ENCODE assay signal across 23 cellular contexts in the genomic region with DNA sequence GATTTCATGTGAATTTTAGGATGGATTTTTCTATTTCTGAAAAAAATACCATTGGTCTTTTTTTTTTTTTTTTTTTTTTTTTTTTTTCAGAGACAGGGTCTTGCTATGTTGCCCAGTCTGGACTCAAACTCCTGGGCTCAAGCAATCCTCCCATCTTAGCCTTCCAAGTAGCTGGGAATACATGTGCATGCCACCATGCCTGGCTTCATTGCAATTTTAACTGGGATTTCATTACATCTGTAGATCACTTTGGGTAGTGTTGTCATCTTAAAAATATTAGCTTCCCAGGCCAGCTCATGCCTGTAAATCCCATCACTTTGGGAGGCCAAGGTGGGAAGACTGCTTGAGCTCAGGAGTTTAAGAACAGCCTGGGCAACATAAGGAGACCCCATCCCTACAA. TPM values are rescaled to one million over a fixed set of nuclear protein-coding genes. Genes with fewer than 3 reads are reported as not detected.
DNase-seq lines count a peak whose midpoint lies in the region; ATAC-seq, FAIRE-seq and TF ChIP-seq lines count a peak whose summit lies in the region.
"Had no signal": no experiment of that assay in that cellular context is flagged by ENCODE, and none has a peak within 500 bp of the region (broad histone marks: within the 10 kb centered on the region; RNA-seq: fewer than 3 reads in every experiment).

No MANE protein-coding gene starts in this region.

- no peak for ATAC-seq in HepG2
- ATAC-seq in right lobe of liver = no peak
- no peak for ATAC-seq in K562
- ATAC-seq in effector memory CD8-positive, alpha-beta T cell (replicated peaks) = no peak
- ATAC-seq: A549, GM12878, GM23338 had no signal

- H3K36me3 Mint-ChIP-seq in effector memory CD8-positive, alpha-beta T cell (ENCODE audit: insufficient read depth) = peaks cover 6% of the 10 kb centered on the region
- H3K36me3 Mint-ChIP-seq: CD4-positive, alpha-beta memory T cell had no signal

- H2AFZ ChIP-seq in HepG2 (ENCODE audit: low read length) (no peak overlapping the region), K562 (ENCODE audit: low read depth, low read length) (no peak overlapping the region), smooth muscle cell (ENCODE audit: low read depth) (no peak overlapping the region)
- H2AFZ ChIP-seq: GM23338 had no signal

- no peak for TF ChIP-seq RAD21 in HepG2 (CRISPR knock-in tag; IDR thresholded peaks at IDR 0.05)
- no peak for TF ChIP-seq RAD21 in K562 (CRISPR knock-in tag; conservative IDR thresholded peaks at IDR 0.05 in 1 of 2, IDR thresholded peaks at IDR 0.05 in 1 of 2)

- H3K9ac ChIP-seq in HepG2 (ENCODE audit: insufficient read depth, low read depth, low read length) = no peak overlapping the region
- H3K9ac ChIP-seq in K562 (ENCODE audit: insufficient read depth in 1 of 2, low read depth in 2 of 2, low read length in 2 of 2) = no peak overlapping the region
- H3K9ac ChIP-seq in smooth muscle cell (ENCODE audit: low read depth) = no peak overlapping the region
- H3K9ac ChIP-seq: BLaER1 had no signal

- no peak for TF ChIP-seq POLR2A in HepG2 (IDR thresholded peaks at IDR 0.05; ENCODE audit: insufficient read depth in 1 of 2, low read depth in 2 of 2, low read length in 2 of 2)
- TF ChIP-seq POLR2A in right lobe of liver (IDR thresholded peaks at IDR 0.05) = no peak
- TF ChIP-seq POLR2A in K562 (conservative IDR thresholded peaks at IDR 0.05) = no peak
- no peak for TF ChIP-seq POLR2A in vagina (IDR thresholded peaks at IDR 0.05)

- no peak for DNase-seq in HepG2 (ENCODE audit: low spot score)
- DNase-seq in right lobe of liver = no peak
- no peak for DNase-seq in K562 (ENCODE audit: extremely low read depth in 1 of 4, low spot score in 3 of 4)
- peak; percentile 5 for DNase-seq in mesenteric fat pad (ENCODE audit: low spot score)
- DNase-seq in smooth muscle cell (lab: John Stamatoyannopoulos, UW; ENCODE audit: unreplicated experiment) = no peak
- no peak for DNase-seq in effector memory CD8-positive, alpha-beta T cell
- no peak for DNase-seq in vagina (ENCODE audit: extremely low spot score in 2 of 2)
- no peak for DNase-seq in stimulated activated CD4-positive, alpha-beta T cell treated with anti-CD3 and anti-CD28 coated beads, Interleukin-15, amount 100 ng/mL, for 24 hours
- DNase-seq: CD4-positive, alpha-beta memory T cell; DMS153; DMS79 treated with DMSO at 0.1 percent for 48 hours; EL; HCEC 1CT; IMR-90; KBM-7 had no signal

- in situ Hi-C loops in HepG2 (cut with HindIII; ENCODE audit: extremely low pct_ligation_motif_present, low pct_unique_long_range_greater_than_20kb) = no loop called here
- in situ Hi-C loops in K562 (cut with MboI) = no loop called here

- H3K9me3 Mint-ChIP-seq in effector memory CD8-positive, alpha-beta T cell = no peaks in the 10 kb centered on the region
- H3K9me3 Mint-ChIP-seq: CD14-positive monocyte; CD4-positive, alpha-beta memory T cell had no signal

- H3K79me2 ChIP-seq in HepG2 (ENCODE audit: insufficient read depth, low read length) (no peaks in the 10 kb centered on the region), K562 (ENCODE audit: control insufficient read depth, insufficient read depth, low read length) (no peaks in the 10 kb centered on the region), smooth muscle cell (ENCODE audit: low read depth) (peaks cover 22% of the 10 kb centered on the region)

- H4K20me1 ChIP-seq in HepG2 (ENCODE audit: insufficient read depth, low read length) = no peaks in the 10 kb centered on the region
- no peaks in the 10 kb centered on the region; the same call in 1 of the 2 replicates for H4K20me1 ChIP-seq in K562 (replicated peaks; ENCODE audit: control insufficient read depth, insufficient read depth, low read length)
- peaks cover 6% of the 10 kb centered on the region for H4K20me1 ChIP-seq in smooth muscle cell (ENCODE audit: low read depth)
- H4K20me1 ChIP-seq: BLaER1 had no signal

- H3K9me1 ChIP-seq in K562 (ENCODE audit: control insufficient read depth, insufficient read depth, low read length) = no peaks in the 10 kb centered on the region

- H3K27ac Mint-ChIP-seq in effector memory CD8-positive, alpha-beta T cell = no peak overlapping the region
- H3K27ac Mint-ChIP-seq: CD14-positive monocyte, GM23338 had no signal

- peaks cover 20 to 23% of the 10 kb centered on the region in 2 donors for H3K4me1 Mint-ChIP-seq in effector memory CD8-positive, alpha-beta T cell (ENCODE audit: low read depth in 2 of 2)

- POLR2A ChIA-PET in HepG2 (lab: Yijun Ruan, JAX) = interaction anchor here (0.7 kb wide), 1 partner anchor 12 kb away, joined by 3 read pairs; no protein-coding TSS in a partner anchor
- POLR2A ChIA-PET in K562 (lab: Yijun Ruan, JAX) = no interaction called here

- CTCF ChIA-PET in HepG2 (lab: Yijun Ruan, JAX; ENCODE audit: low intra/inter-chr PET ratio, low total read pairs) = no interaction called here
- CTCF ChIA-PET in K562 (lab: Yijun Ruan, JAX; ENCODE audit: low intra/inter-chr PET ratio) = interaction anchor here (0.6 kb wide), 1 partner anchor 236 kb away, joined by 3 read pairs; a partner anchor contains a TSS

- H3K9me3 ChIP-seq in HepG2 (ENCODE audit: low read length) = no peaks in the 10 kb centered on the region
- no peaks in the 10 kb centered on the region for H3K9me3 ChIP-seq in right lobe of liver
- no peaks in the 10 kb centered on the region for H3K9me3 ChIP-seq in K562 (replicated peaks; ENCODE audit: control insufficient read depth, insufficient read depth, low read depth, low read length)
- H3K9me3 ChIP-seq in smooth muscle cell (replicated peaks; ENCODE audit: low read depth) = no peaks in the 10 kb centered on the region
- H3K9me3 ChIP-seq in vagina = no peaks in the 10 kb centered on the region
- H3K9me3 ChIP-seq: A549 had no signal

- TF ChIP-seq CTCF in HepG2 (CRISPR knock-in tag; IDR thresholded peaks at IDR 0.05) (no peak), right lobe of liver (IDR thresholded peaks at IDR 0.05) (no peak), K562 (IDR thresholded peaks at IDR 0.05 in 2 of 3, conservative IDR thresholded peaks at IDR 0.05 in 1 of 3; ENCODE audit: insufficient read depth in 2 of 3, low read depth in 1 of 3, low read length in 3 of 3) (no peak), smooth muscle cell (IDR thresholded peaks at IDR 0.05; ENCODE audit: borderline replicate concordance, insufficient read depth, poor library complexity, severe bottlenecking) (no peak), vagina (IDR thresholded peaks at IDR 0.05) (no peak)

- no peak overlapping the region for H3K4me3 ChIP-seq in HepG2 (replicated peaks in 1 of 3; ENCODE audit: insufficient read depth in 1 of 3, low read depth in 2 of 3, low read length in 3 of 3)
- no peak overlapping the region for H3K4me3 ChIP-seq in right lobe of liver
- H3K4me3 ChIP-seq in K562 = no peak overlapping the region
- H3K4me3 ChIP-seq in smooth muscle cell = no peak overlapping the region
- H3K4me3 ChIP-seq in vagina = no peak overlapping the region
- H3K4me3 ChIP-seq: A549, BLaER1, GM12878, GM23338 had no signal

- BruUV-seq in HepG2 (replicated peaks; lab: Mats Ljungman, UMichigan) (no TSS peak), K562 (replicated peaks; lab: Mats Ljungman, UMichigan) (no TSS peak)

- intact Hi-C loops in HepG2 (cut with micrococcal nuclease; ENCODE audit: unreplicated experiment) = no loop called here
- intact Hi-C loops in right lobe of liver (cut with DNase I) = no loop called here
- intact Hi-C loops in K562 (cut with micrococcal nuclease) = loop anchor here (10.0 kb wide), 1 partner anchor 243 kb away; no protein-coding TSS in a partner anchor
- intact Hi-C loops in vagina (cut with DNase I) = loop anchor here (5.0 to 10.0 kb wide), 2 partner anchors 53 to 235 kb away; a partner anchor contains a TSS

- peaks cover 21% of the 10 kb centered on the region for H3F3A ChIP-seq in smooth muscle cell (ENCODE audit: low read depth)

- H3K27me3 ChIP-seq in HepG2 (ENCODE audit: control insufficient read depth in 1 of 2, insufficient read depth in 2 of 2, low read length in 2 of 2) = no peaks in the 10 kb centered on the region
- no peaks in the 10 kb centered on the region for H3K27me3 ChIP-seq in right lobe of liver
- no peaks in the 10 kb centered on the region for H3K27me3 ChIP-seq in K562 (ENCODE audit: control insufficient read depth in 2 of 2, insufficient read depth in 2 of 2, low read length in 2 of 2)
- no peaks in the 10 kb centered on the region for H3K27me3 ChIP-seq in smooth muscle cell (ENCODE audit: low read depth)
- H3K27me3 ChIP-seq in vagina = no peaks in the 10 kb centered on the region
- H3K27me3 ChIP-seq: BLaER1 had no signal

- H3K4me2 ChIP-seq in HepG2 (ENCODE audit: low read depth, low read length) (no peak overlapping the region), K562 (ENCODE audit: insufficient read depth, low read length) (no peak overlapping the region), smooth muscle cell (no peak overlapping the region)
- H3K4me2 ChIP-seq: A549, BLaER1, GM23338 had no signal

- no peak overlapping the region for H3K4me3 Mint-ChIP-seq in effector memory CD8-positive, alpha-beta T cell
- H3K4me3 Mint-ChIP-seq: CD14-positive monocyte; CD4-positive, alpha-beta memory T cell; GM23338 had no signal

- H3K27ac ChIP-seq in HepG2 (ENCODE audit: extremely low read length, insufficient read depth, low read length) = no peak overlapping the region
- H3K27ac ChIP-seq in right lobe of liver = no peak overlapping the region
- no peak overlapping the region for H3K27ac ChIP-seq in K562 (ENCODE audit: extremely low read depth, low read depth, low read length)
- H3K27ac ChIP-seq in smooth muscle cell (ENCODE audit: low read depth) = peak overlapping the region; percentile 94
- H3K27ac ChIP-seq in vagina = no peak overlapping the region
- H3K27ac ChIP-seq: 22Rv1, BLaER1, HL-60 had no signal

- no peaks in the 10 kb centered on the region for H3K27me3 Mint-ChIP-seq in effector memory CD8-positive, alpha-beta T cell
- H3K27me3 Mint-ChIP-seq: CD4-positive, alpha-beta memory T cell had no signal

- no peak for FAIRE-seq in HepG2 (lab: Jason Lieb, UNC)
- FAIRE-seq in K562 (lab: Jason Lieb, UNC) = no peak
- FAIRE-seq: A549, GM12878, H54 had no signal

- H3K4me1 ChIP-seq in HepG2 (ENCODE audit: insufficient read depth, low read length) (peaks cover 52% of the 10 kb centered on the region), right lobe of liver (peaks cover 0 to 16% (median 8%) of the 10 kb centered on the region in 4 donors), K562 (replicated peaks in 1 of 2; ENCODE audit: control insufficient read depth in 2 of 2, insufficient read depth in 2 of 2, low read length in 2 of 2) (peaks cover 25 to 34% of the 10 kb centered on the region in 2 experiments), smooth muscle cell (ENCODE audit: low read depth) (peaks cover 32% of the 10 kb centered on the region), vagina (peaks cover 60% of the 10 kb centered on the region)

- H3K36me3 ChIP-seq in HepG2 (replicated peaks in 1 of 2; ENCODE audit: control insufficient read depth in 1 of 2, insufficient read depth in 2 of 2, low read length in 2 of 2) (no peaks in the 10 kb centered on the region), right lobe of liver (no peaks in the 10 kb centered on the region), K562 (ENCODE audit: control insufficient read depth, insufficient read depth, low read length) (no peaks in the 10 kb centered on the region), smooth muscle cell (ENCODE audit: low read depth) (no peaks in the 10 kb centered on the region), vagina (no peaks in the 10 kb centered on the region)
- H3K36me3 ChIP-seq: BLaER1 had no signal

- TF ChIP-seq EP300 in HepG2 (IDR thresholded peaks at IDR 0.05; ENCODE audit: low read depth in 2 of 2, low read length in 2 of 2) = no peak
- TF ChIP-seq EP300 in HepG2 (CRISPR knock-in tag; IDR thresholded peaks at IDR 0.05; ENCODE audit: borderline replicate concordance) = no peak
- no peak for TF ChIP-seq EP300 in K562 (IDR thresholded peaks at IDR 0.05; ENCODE audit: low read length)

RNA-seq across cellular contexts. Expression of a gene that starts 54.8 kb away (rescaled TPM):
- 4.5 and 4.7 TPM in 2 replicates for total RNA-seq in HepG2 (2016; rRNA removed; fragmentation: Illumina TruSeq; extraction: Trizol)
- 1.0 and 1.2 TPM in 2 replicates for total RNA-seq in HepG2 (2016; cell fraction: cytosol; rRNA removed; fragmentation: Illumina TruSeq; extraction: Trizol; ENCODE audit: low read depth)
- 3.8 and 3.9 TPM in 2 replicates for total RNA-seq in HepG2 (2016; cell fraction: insoluble cytoplasmic fraction; rRNA removed; fragmentation: Illumina TruSeq; extraction: Trizol)
- 2.5 and 3.4 TPM in 2 replicates for total RNA-seq in HepG2 (2016; cell fraction: membrane; rRNA removed; fragmentation: Illumina TruSeq; extraction: Trizol)
- total RNA-seq in HepG2 (2016; cell fraction: nucleus; rRNA removed; fragmentation: Illumina TruSeq; extraction: Trizol) = 4.6 and 5.4 TPM in 2 replicates
- 7.4 and 9.1 TPM in 2 replicates for polyA plus RNA-seq in HepG2 (2011; rRNA removed)
- 4.5 and 4.8 TPM in 2 replicates for polyA plus RNA-seq in HepG2 (2011; cell fraction: cytosol; rRNA removed)
- 16.8 and 18.7 TPM in 2 replicates for polyA plus RNA-seq in HepG2 (2011; cell fraction: nucleus; rRNA removed)
- polyA plus RNA-seq in HepG2 (2012) = 5.5 and 5.7 TPM in 2 replicates
- polyA plus RNA-seq in HepG2 (2016; cell fraction: cytosol; fragmentation: Illumina TruSeq; extraction: Trizol; ENCODE audit: low read depth) = 0.55 and 0.60 TPM in 2 replicates
- 2.0 and 3.7 TPM in 2 replicates for polyA plus RNA-seq in HepG2 (2016; cell fraction: insoluble cytoplasmic fraction; fragmentation: Illumina TruSeq; extraction: Trizol; ENCODE audit: low read depth)
- 1.2 and 1.4 TPM in 2 replicates for polyA plus RNA-seq in HepG2 (2016; cell fraction: membrane; fragmentation: Illumina TruSeq; extraction: Trizol; ENCODE audit: low read depth)
- 8.1 and 9.2 TPM in 2 replicates for polyA plus RNA-seq in HepG2 (2016; cell fraction: nucleus; fragmentation: Illumina TruSeq; extraction: Trizol; ENCODE audit: insufficient read depth, low read depth)
- 15.0 and 27.1 TPM in 2 replicates for polyA minus RNA-seq in HepG2 (2011; rRNA and poly(A)+ RNA removed; ENCODE audit: low replicate concordance)
- 4.9 and 5.5 TPM in 2 replicates for polyA minus RNA-seq in HepG2 (2011; cell fraction: cytosol; rRNA and poly(A)+ RNA removed)
- polyA minus RNA-seq in HepG2 (2011; cell fraction: nucleus; rRNA and poly(A)+ RNA removed) = 9.8 and 14.0 TPM in 2 replicates
- 10 to 100 TPM; 13.5 to 21.2 (median 16.0) TPM for total RNA-seq in right lobe of liver
- 26.4 and 33.5 TPM in 2 replicates for total RNA-seq in K562 (2011; cell fraction: chromatin; rRNA removed; ENCODE audit: low replicate concordance)
- 13.0 and 15.5 TPM in 2 replicates for total RNA-seq in K562 (2011; cell fraction: nucleolus; rRNA removed)
- total RNA-seq in K562 (2011; cell fraction: nucleoplasm; rRNA removed) = 17.5 and 22.1 TPM in 2 replicates
- total RNA-seq in K562 (2014; rRNA removed) = 2.0 and 3.1 TPM in 2 replicates
- 1.8 and 2.5 TPM in 2 replicates for total RNA-seq in K562 (2014; rRNA removed; fragmentation: Illumina TruSeq; extraction: Trizol)
- 2.5 and 3.2 TPM in 2 replicates for total RNA-seq in K562 (2015; rRNA removed; fragmentation: Illumina TruSeq; extraction: Trizol)
- 4.8 and 6.0 TPM in 2 replicates for total RNA-seq in K562 (2021)
- 3.7 and 5.7 TPM in 2 replicates for polyA plus RNA-seq in K562 (2011; rRNA removed)
- polyA plus RNA-seq in K562 (2011; cell fraction: cytosol; rRNA removed) = 3.4 and 4.4 TPM in 2 replicates
- polyA plus RNA-seq in K562 (2011; cell fraction: nucleus; rRNA removed) = 9.0 and 14.2 TPM in 2 replicates
- polyA plus RNA-seq in K562 (2012) = 4.5 and 5.8 TPM in 2 replicates
- 3.8 and 4.4 TPM in 2 replicates for polyA plus RNA-seq in K562 (2014; fragmentation: Illumina TruSeq; extraction: Trizol)
- polyA plus RNA-seq in K562 (2014; fragmentation: Nextera tagmentation; extraction: Ambion mirVana) = under 1 TPM; 0.07 to 0.42 TPM
- 2.3 and 4.4 TPM in 2 replicates for polyA plus RNA-seq in K562 (2014; rRNA removed)
- 6.1 and 6.7 TPM in 2 replicates for polyA minus RNA-seq in K562 (2011; rRNA and poly(A)+ RNA removed)
- 2.1 and 6.0 TPM in 2 replicates for polyA minus RNA-seq in K562 (2011; cell fraction: cytosol; rRNA and poly(A)+ RNA removed)
- polyA minus RNA-seq in K562 (2011; cell fraction: nucleus; rRNA and poly(A)+ RNA removed) = 6.7 and 7.8 TPM in 2 replicates
- total RNA-seq in mesenteric fat pad = 43.7 TPM
- total RNA-seq in smooth muscle cell = 27.0 and 27.3 TPM in 2 replicates
- 20.3 and 37.9 TPM in 2 replicates for polyA plus RNA-seq in smooth muscle cell
- total RNA-seq in vagina = 88.6 TPM

RNA-seq across cellular contexts. Expression of a gene that starts 55.3 kb away (rescaled TPM):
- total RNA-seq in HepG2 (2016; rRNA removed; fragmentation: Illumina TruSeq; extraction: Trizol) = 0.53 and 0.73 TPM in 2 replicates
- under 0.01 and 0.35 TPM in 2 replicates for total RNA-seq in HepG2 (2016; cell fraction: cytosol; rRNA removed; fragmentation: Illumina TruSeq; extraction: Trizol; ENCODE audit: low read depth)
- 0.24 and 1.0 TPM in 2 replicates for total RNA-seq in HepG2 (2016; cell fraction: insoluble cytoplasmic fraction; rRNA removed; fragmentation: Illumina TruSeq; extraction: Trizol)
- total RNA-seq in HepG2 (2016; cell fraction: membrane; rRNA removed; fragmentation: Illumina TruSeq; extraction: Trizol) = 0.24 and 0.53 TPM in 2 replicates
- total RNA-seq in HepG2 (2016; cell fraction: nucleus; rRNA removed; fragmentation: Illumina TruSeq; extraction: Trizol) = 0.31 and 1.1 TPM in 2 replicates
- polyA plus RNA-seq in HepG2 (2011; rRNA removed) = 0.54 and 0.87 TPM in 2 replicates
- 0.21 TPM in 2 replicates for polyA plus RNA-seq in HepG2 (2011; cell fraction: cytosol; rRNA removed)
- polyA plus RNA-seq in HepG2 (2011; cell fraction: nucleus; rRNA removed) = 1.6 and 2.3 TPM in 2 replicates
- 1.1 and 1.8 TPM in 2 replicates for polyA plus RNA-seq in HepG2 (2012)
- not detected in 2 replicates for polyA plus RNA-seq in HepG2 (2016; cell fraction: cytosol; fragmentation: Illumina TruSeq; extraction: Trizol; ENCODE audit: low read depth)
- 0.37 TPM in 1 of 2 replicates, not detected in the other for polyA plus RNA-seq in HepG2 (2016; cell fraction: insoluble cytoplasmic fraction; fragmentation: Illumina TruSeq; extraction: Trizol; ENCODE audit: low read depth)
- not detected in 2 replicates for polyA plus RNA-seq in HepG2 (2016; cell fraction: membrane; fragmentation: Illumina TruSeq; extraction: Trizol; ENCODE audit: low read depth)
- 0.95 and 2.5 TPM in 2 replicates for polyA plus RNA-seq in HepG2 (2016; cell fraction: nucleus; fragmentation: Illumina TruSeq; extraction: Trizol; ENCODE audit: insufficient read depth, low read depth)
- polyA minus RNA-seq in HepG2 (2011; rRNA and poly(A)+ RNA removed; ENCODE audit: low replicate concordance) = 0.68 and 1.7 TPM in 2 replicates
- polyA minus RNA-seq in HepG2 (2011; cell fraction: cytosol; rRNA and poly(A)+ RNA removed) = not detected in 2 replicates
- 1.1 and 1.3 TPM in 2 replicates for polyA minus RNA-seq in HepG2 (2011; cell fraction: nucleus; rRNA and poly(A)+ RNA removed)
- under 1 TPM; 0.25 to 0.98 (median 0.72) TPM for total RNA-seq in right lobe of liver
- 1.1 and 1.3 TPM in 2 replicates for total RNA-seq in K562 (2011; cell fraction: chromatin; rRNA removed; ENCODE audit: low replicate concordance)
- 0.83 and 1.1 TPM in 2 replicates for total RNA-seq in K562 (2011; cell fraction: nucleolus; rRNA removed)
- 0.88 and 1.8 TPM in 2 replicates for total RNA-seq in K562 (2011; cell fraction: nucleoplasm; rRNA removed)
- total RNA-seq in K562 (2014; rRNA removed) = 0.65 TPM in 1 of 2 replicates, not detected in the other
- 0.54 TPM in 1 of 2 replicates, not detected in the other for total RNA-seq in K562 (2014; rRNA removed; fragmentation: Illumina TruSeq; extraction: Trizol)
- 0.23 TPM in 1 of 2 replicates, not detected in the other for total RNA-seq in K562 (2015; rRNA removed; fragmentation: Illumina TruSeq; extraction: Trizol)
- total RNA-seq in K562 (2021) = 0.13 TPM in 1 of 2 replicates, not detected in the other
- polyA plus RNA-seq in K562 (2011; rRNA removed) = 0.03 and 0.10 TPM in 2 replicates
- polyA plus RNA-seq in K562 (2011; cell fraction: cytosol; rRNA removed) = 0.01 and 0.03 TPM in 2 replicates
- 0.24 and 0.85 TPM in 2 replicates for polyA plus RNA-seq in K562 (2011; cell fraction: nucleus; rRNA removed)
- 0.79 and 0.94 TPM in 2 replicates for polyA plus RNA-seq in K562 (2012)
- 0.40 and 0.49 TPM in 2 replicates for polyA plus RNA-seq in K562 (2014; fragmentation: Illumina TruSeq; extraction: Trizol)
- polyA plus RNA-seq in K562 (2014; fragmentation: Nextera tagmentation; extraction: Ambion mirVana) = under 1 TPM; 0.13 to 0.46 TPM
- 0.16 and 0.84 TPM in 2 replicates for polyA plus RNA-seq in K562 (2014; rRNA removed)
- polyA minus RNA-seq in K562 (2011; rRNA and poly(A)+ RNA removed) = 0.15 and 0.21 TPM in 2 replicates
- polyA minus RNA-seq in K562 (2011; cell fraction: cytosol; rRNA and poly(A)+ RNA removed) = not detected in 2 replicates
- polyA minus RNA-seq in K562 (2011; cell fraction: nucleus; rRNA and poly(A)+ RNA removed) = 0.22 and 0.27 TPM in 2 replicates
- 0.32 TPM for total RNA-seq in mesenteric fat pad
- total RNA-seq in smooth muscle cell = 0.72 TPM in 1 of 2 replicates, not detected in the other
- 0.83 and 2.4 TPM in 2 replicates for polyA plus RNA-seq in smooth muscle cell
- total RNA-seq in vagina = 0.74 TPM
- total RNA-seq: GM23338 had no signal

Comparison
In these comparisons a context has a peak if more than half of its experiments do, and no peak if none do; other contexts are left out.
1. intact Hi-C loops: an anchor here in K562 (10.0 kb wide) and vagina (5.0 to 10.0 kb wide); none called in HepG2 and right lobe of liver.